ENCODE assay signal across 17 cellular contexts in genomic region chr21:41921089-41921819, GRCh38. TPM values are rescaled to one million over a fixed set of nuclear protein-coding genes. Genes with fewer than 3 reads are reported as not detected.
DNase-seq lines count a peak whose midpoint lies in the region; ATAC-seq and TF ChIP-seq lines count a peak whose summit lies in the region.
"Had no signal": no experiment of that assay in that cellular context is flagged by ENCODE, and none has a peak within 500 bp of the region (broad histone marks: within the 10 kb centered on the region; RNA-seq: fewer than 3 reads in every experiment).

No MANE protein-coding gene starts in this region.

- H3K79me2 ChIP-seq in mammary epithelial cell (ENCODE audit: insufficient read depth, low read length) = peaks cover 62% of the 10 kb centered on the region

- peaks cover 46% of the 10 kb centered on the region for H3K4me1 ChIP-seq in mammary epithelial cell (ENCODE audit: insufficient read depth, low read length)
- peaks cover 2 to 12% of the 10 kb centered on the region in 2 donors for H3K4me1 ChIP-seq in gastrocnemius medialis

- H3K9ac ChIP-seq in mammary epithelial cell (ENCODE audit: insufficient read depth, low read length) = no peak overlapping the region

- intact Hi-C loops in mammary epithelial cell (cut with micrococcal nuclease) (no loop called here), gastrocnemius medialis (cut with DNase I; ENCODE audit: low total_unique reads) (no loop called here)

- 20% methylated on average over 11 of the region's 11 CpGs for WGBS in mammary epithelial cell (ENCODE audit: low coverage, missing lambda C conversion rate)

- no peak for TF ChIP-seq CTCF in mammary epithelial cell (conservative IDR thresholded peaks at IDR 0.05 in 1 of 2, IDR thresholded peaks at IDR 0.05 in 1 of 2; ENCODE audit: extremely low read depth in 1 of 2, insufficient read depth in 1 of 2, low read depth in 1 of 2, low read length in 2 of 2)
- no peak for TF ChIP-seq CTCF in gastrocnemius medialis (IDR thresholded peaks at IDR 0.05 in 4 of 5, conservative IDR thresholded peaks at IDR 0.05 in 1 of 5)

- in situ Hi-C loops in mammary epithelial cell (cut with MboI; ENCODE audit: low sequenced_read_pairs in 2 of 2) (loop anchor here in 1 of 2 donors (25.0 kb wide), 1 partner anchor 109 kb away; no protein-coding TSS in a partner anchor), gastrocnemius medialis (cut with MboI; ENCODE audit: low sequenced_read_pairs in 4 of 4) (no loop called here)

- H2AFZ ChIP-seq in mammary epithelial cell (ENCODE audit: low read depth, low read length) = no peak overlapping the region

- peaks cover 5% of the 10 kb centered on the region for H3K36me3 ChIP-seq in mammary epithelial cell (ENCODE audit: insufficient read depth, low read length)
- H3K36me3 ChIP-seq in gastrocnemius medialis = no peaks in the 10 kb centered on the region

- CTCF ChIA-PET in mammary epithelial cell (lab: Charles Lee; ENCODE audit: low non-redundant PET) = interaction anchor here (0.6 kb wide), 1 partner anchor 104 kb away, joined by 3 read pairs; no protein-coding TSS in a partner anchor

- no peak overlapping the region for H3K4me3 ChIP-seq in mammary epithelial cell (replicated peaks in 1 of 3; ENCODE audit: insufficient read depth in 1 of 3, low read depth in 2 of 3, low read length in 3 of 3)
- H3K4me3 ChIP-seq in gastrocnemius medialis = no peak overlapping the region

- no peaks in the 10 kb centered on the region for H3K27me3 ChIP-seq in mammary epithelial cell (ENCODE audit: insufficient read depth, low read length)
- H3K27me3 ChIP-seq in gastrocnemius medialis = no peaks in the 10 kb centered on the region

- no TSS peak for BruUV-seq in mammary epithelial cell (replicated peaks; lab: Mats Ljungman, UMichigan)

- H3K27ac ChIP-seq in mammary epithelial cell (ENCODE audit: insufficient read depth, low read depth, low read length) (peak overlapping the region; percentile 8), gastrocnemius medialis (peak overlapping the region in 3 of 4 donors; percentile 27 to 30 (median 29))
- H3K27ac ChIP-seq: epithelial cell of prostate, VCaP had no signal

- H3K9me3 ChIP-seq in mammary epithelial cell (replicated peaks; ENCODE audit: insufficient read depth, low read length) (no peaks in the 10 kb centered on the region), gastrocnemius medialis (no peaks in the 10 kb centered on the region)

- no peaks in the 10 kb centered on the region for H4K20me1 ChIP-seq in mammary epithelial cell (ENCODE audit: insufficient read depth, low read length)

- TF ChIP-seq POLR2A in gastrocnemius medialis (IDR thresholded peaks at IDR 0.05) = no peak

- dilution Hi-C loops in mammary epithelial cell (cut with HindIII; ENCODE audit: low sequenced_read_pairs) = no loop called here

- H3K4me2 ChIP-seq in mammary epithelial cell (ENCODE audit: insufficient read depth, low read depth, low read length) = peak overlapping the region; percentile 28

- no peak for ATAC-seq in gastrocnemius medialis
- no peak for ATAC-seq in HG03196 (IDR thresholded peaks at IDR 0.05; ENCODE audit: unreplicated experiment)
- ATAC-seq: activated CD8-positive, alpha-beta T cell treated with anti-CD3 and anti-CD28 coated beads, Interleukin-2, amount 10 ng/mL, durations not matched to agents 7 days and 5 days had no signal

- DNase-seq in SIG-M5 treated with dmso at 0.1 percent for 504 hours (lab: John Stamatoyannopoulos, UW; ENCODE audit: unreplicated experiment) (peak; percentile 8), SIG-M5 (lab: John Stamatoyannopoulos, UW) (no peak), MV-4-11 (lab: John Stamatoyannopoulos, UW) (peak; percentile 53), mammary epithelial cell (no peak), gastrocnemius medialis (no peak), NCI-H1417 (lab: John Stamatoyannopoulos, UW) (no peak)
- no peak for DNase-seq in stimulated activated naive CD4-positive, alpha-beta T cell treated with Interleukin-2 at 50 U/mL for 16 hours (lab: John Stamatoyannopoulos, UW)
- DNase-seq: activated CD8-positive, alpha-beta T cell treated with anti-CD3 and anti-CD28 coated beads, Interleukin-2, amount 10 ng/mL, durations not matched to agents 7 days and 5 days; activated effector memory CD4-positive, alpha-beta T cell treated with Interleukin-2 at 50 U/mL for 16 hours; cortex of kidney; NCI-H187; NCI-H510A; occipital lobe; stimulated activated CD4-positive, alpha-beta T cell treated with anti-CD3 and anti-CD28 coated beads, Interleukin-4, amount 100 ng/mL, for 1 hour had no signal

RNA-seq across cellular contexts. Expression of gene C2CD2, which starts 32.6 kb away (rescaled TPM):
- total RNA-seq in mammary epithelial cell (10 to 100 TPM; 29.1 to 36.7 TPM), gastrocnemius medialis (1 to 10 TPM; 1.7 to 7.2 (median 2.4) TPM)
- polyA plus RNA-seq in mammary epithelial cell = 28.0 TPM
- polyA minus RNA-seq in mammary epithelial cell = 90.3 TPM

RNA-seq across cellular contexts. Expression of gene PRDM15, which starts 42.1 kb away (rescaled TPM):
- 1 to 10 TPM; 7.2 to 8.1 TPM for total RNA-seq in mammary epithelial cell
- 5.8 TPM for polyA plus RNA-seq in mammary epithelial cell
- polyA minus RNA-seq in mammary epithelial cell = 29.5 TPM
- 10 to 100 TPM in 1 of 4 donors, 1 to 10 TPM in 3; 4.4 to 13.6 (median 5.4) TPM for total RNA-seq in gastrocnemius medialis

Comparison
In these comparisons a context has a peak if more than half of its experiments do, and no peak if none do; other contexts are left out.
1. DNase-seq: peak in SIG-M5 treated with dmso at 0.1 percent for 504 hours (single experiment) and MV-4-11 (single experiment); none in SIG-M5 (single experiment), mammary epithelial cell (single experiment), gastrocnemius medialis (0 of 2), NCI-H1417 (0 of 3) and stimulated activated naive CD4-positive, alpha-beta T cell treated with Interleukin-2 at 50 U/mL for 16 hours (single experiment).